Comparison of ENCODE assay signal across 35 cellular contexts in genomic region chr1:23872421-23872820, GRCh38. TPM values are rescaled to one million over a fixed set of nuclear protein-coding genes. Genes with fewer than 3 reads are reported as not detected.
"Had no signal": no experiment of that assay in that cellular context is flagged by ENCODE, and none has a peak within 500 bp of the region (broad histone marks: within the 10 kb centered on the region; RNA-seq: fewer than 3 reads in every experiment).

No MANE protein-coding gene starts in this region.

- H3K36me3 ChIP-seq: cardiac muscle cell, colonic mucosa had no signal

- ATAC-seq: activated CD8-positive, alpha-beta T cell treated with anti-CD3 and anti-CD28 coated beads for 36 hours; activated T-cell treated with anti-CD3 and anti-CD28 coated beads, Interleukin-2, amount 50 U/mL, for 72 hours; activated T-helper 17 cell treated with anti-CD3 and anti-CD28 coated beads, Interleukin-2, amount 50 U/mL, for 72 hours; PC-3; Right ventricle myocardium inferior; SK-N-SH treated with all-trans-retinoic acid at 6 μM for 48 hours; T-cell had no signal

- H3K4me1 ChIP-seq: colonic mucosa had no signal

- H3K27ac ChIP-seq: cardiac muscle cell, colonic mucosa, RWPE1, VCaP had no signal

- H3K4me3 ChIP-seq: cardiac muscle cell, colonic mucosa had no signal

- DNase-seq: activated CD4-positive, alpha-beta T cell treated with anti-CD3 and anti-CD28 coated beads for 1 hour; activated CD4-positive, alpha-beta T cell treated with anti-CD3 and anti-CD28 coated beads, Interleukin-2, amount 10 ng/mL, durations not matched to agents 24 days and 14 days; activated CD4-positive, alpha-beta T cell treated with anti-CD3 and anti-CD28 coated beads, Interleukin-2, amount 50 U/mL, for 4 hours; activated CD4-positive, CD25-positive, alpha-beta regulatory T cell; activated CD8-positive, alpha-beta T cell treated with anti-CD3 and anti-CD28 coated beads for 36 hours; activated effector memory CD4-positive, alpha-beta T cell treated with anti-CD3 and anti-CD28 coated beads, Interleukin-2, amount 50 U/mL, for 16 hours; activated naive CD4-positive, alpha-beta T cell; activated naive CD4-positive, alpha-beta T cell treated with anti-CD3 and anti-CD28 coated beads, Interleukin-2, amount 50 U/mL, for 16 hours; activated naive CD8-positive, alpha-beta T cell treated with anti-CD3 and anti-CD28 coated beads for 36 hours; activated T-cell treated with anti-CD3 and anti-CD28 coated beads, Interleukin-2, amount 50 U/mL, for 1 hour; activated T-cell treated with anti-CD3 and anti-CD28 coated beads, Interleukin-2, amount 50 U/mL, for 72 hours; amniotic stem cell; aorta; colonic mucosa; MM.1S; NCI-H1105 treated with DMSO at 0.1 percent for 48 hours; NCI-H1436; NCI-H1694; NCI-H2029; NCI-H345; NCI-H524 treated with DMSO at 0.1 percent for 48 hours; PC-3; SIG-M5; T-cell; T-helper 2 cell; T-helper 9 cell had no signal

- H3K9me3 ChIP-seq: colonic mucosa had no signal

RNA-seq across cellular contexts. Expression of gene CNR2, which starts 40.7 kb away (rescaled TPM):
- total RNA-seq: activated CD4-positive, alpha-beta T cell treated with anti-CD3 and anti-CD28 coated beads, Interleukin-2, amount 10 ng/mL, durations not matched to agents 24 days and 14 days; cardiac muscle cell; chondrocyte; NCI-H460; PC-3; Right ventricle myocardium inferior; SK-MEL-5 had no signal
